In the genomic region with DNA sequence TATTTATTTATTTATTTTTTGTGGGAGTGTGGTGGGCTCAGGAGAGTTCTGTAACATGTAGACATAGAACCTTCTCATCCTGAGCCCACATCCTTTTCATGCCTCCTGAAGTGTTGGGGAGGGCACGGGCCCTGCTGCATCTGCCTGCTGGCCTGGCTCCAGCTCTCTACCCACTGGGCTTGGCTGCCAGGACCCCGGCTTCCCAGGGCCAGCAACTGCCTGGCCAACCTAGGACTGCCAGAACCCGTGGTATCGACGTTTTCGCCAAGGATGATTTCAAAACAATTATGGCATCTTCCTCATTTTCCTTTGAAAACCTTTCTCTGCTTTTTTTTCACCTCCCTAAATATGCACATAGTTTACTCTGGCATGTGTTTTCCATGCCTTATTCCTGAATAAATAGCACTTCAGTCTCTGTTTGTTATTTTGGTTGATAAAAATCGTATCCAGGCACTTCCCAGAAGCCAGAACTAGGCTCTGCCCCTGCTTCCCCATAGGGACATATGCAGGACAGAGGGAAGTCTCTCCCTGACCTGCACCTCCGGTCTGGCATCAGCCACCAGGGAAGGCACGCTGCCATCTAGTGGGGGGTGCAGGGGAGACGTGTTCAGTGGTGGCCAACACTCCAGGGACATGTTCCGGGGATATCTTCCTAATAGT, we compare ENCODE assay signal across 8 cellular contexts.
DNase-seq lines count a peak whose midpoint lies in the region; ATAC-seq lines count a peak whose summit lies in the region.

No MANE protein-coding gene starts in this region.

- no peaks in the 10 kb centered on the region for H3K36me3 ChIP-seq in HAP-1 (replicated peaks)
- H3K36me3 ChIP-seq in adipocyte (ENCODE audit: control insufficient read depth, insufficient read depth, low read length, severe bottlenecking), result no peaks in the 10 kb centered on the region

- H3K4me1 ChIP-seq in HAP-1, result no peaks in the 10 kb centered on the region
- no peaks in the 10 kb centered on the region for H3K4me1 ChIP-seq in adipocyte (ENCODE audit: control insufficient read depth, insufficient read depth, low read length)

- no peak overlapping the region for H3K9ac ChIP-seq in adipocyte (ENCODE audit: low read length)

- ATAC-seq in HG02870 (IDR thresholded peaks at IDR 0.05; ENCODE audit: unreplicated experiment), result no peak
- no peak for ATAC-seq in GM21526 (IDR thresholded peaks at IDR 0.05; ENCODE audit: low FRiP score, unreplicated experiment)

- H3K9me3 ChIP-seq in HAP-1 (no peaks in the 10 kb centered on the region), adipocyte (ENCODE audit: control insufficient read depth, low read length) (no peaks in the 10 kb centered on the region)

- H3K27me3 ChIP-seq in HAP-1 (ENCODE audit: low read depth) (no peaks in the 10 kb centered on the region), adipocyte (replicated peaks; ENCODE audit: control insufficient read depth, insufficient read depth, low read length) (peaks cover 24% of the 10 kb centered on the region)

- in situ Hi-C loops in HAP-1 (cut with MboI; ENCODE audit: low sequenced_read_pairs), result no loop called here

- DNase-seq in COR-L47 (lab: John Stamatoyannopoulos, UW) (peak; percentile 1), HAP-1 (ENCODE audit: low spot score in 2 of 2) (peak; percentile 28 to 85), RKO (ENCODE audit: low spot score) (peak; percentile 78), adipocyte (ENCODE audit: low read depth) (peak; percentile 48), hepatic stellate cell (ENCODE audit: low spot score) (peak; percentile 87)
- peak; percentile 25 to 42 for DNase-seq in stimulated activated CD4-positive, alpha-beta T cell treated with anti-CD3 and anti-CD28 coated beads, Interleukin-1b, Interleukin-23, amount 100 ng/mL, for 4 hours (ENCODE audit: low read depth in 2 of 2)

- H3K4me3 ChIP-seq in HAP-1 (no peak overlapping the region), adipocyte (ENCODE audit: low read length) (no peak overlapping the region)

Comparison
In these comparisons a context has a peak if more than half of its experiments do, and no peak if none do; other contexts are left out.
1. DNase-seq: peak in every context shown above with its lines; median percentile 87 in hepatic stellate cell; 78 in RKO; 56 in HAP-1; 48 in adipocyte; 34 in stimulated activated CD4-positive, alpha-beta T cell treated with anti-CD3 and anti-CD28 coated beads, Interleukin-1b, Interleukin-23, amount 100 ng/mL, for 4 hours; 1 in COR-L47.